ENCODE assay signal across 1 cellular context in the genomic region with DNA sequence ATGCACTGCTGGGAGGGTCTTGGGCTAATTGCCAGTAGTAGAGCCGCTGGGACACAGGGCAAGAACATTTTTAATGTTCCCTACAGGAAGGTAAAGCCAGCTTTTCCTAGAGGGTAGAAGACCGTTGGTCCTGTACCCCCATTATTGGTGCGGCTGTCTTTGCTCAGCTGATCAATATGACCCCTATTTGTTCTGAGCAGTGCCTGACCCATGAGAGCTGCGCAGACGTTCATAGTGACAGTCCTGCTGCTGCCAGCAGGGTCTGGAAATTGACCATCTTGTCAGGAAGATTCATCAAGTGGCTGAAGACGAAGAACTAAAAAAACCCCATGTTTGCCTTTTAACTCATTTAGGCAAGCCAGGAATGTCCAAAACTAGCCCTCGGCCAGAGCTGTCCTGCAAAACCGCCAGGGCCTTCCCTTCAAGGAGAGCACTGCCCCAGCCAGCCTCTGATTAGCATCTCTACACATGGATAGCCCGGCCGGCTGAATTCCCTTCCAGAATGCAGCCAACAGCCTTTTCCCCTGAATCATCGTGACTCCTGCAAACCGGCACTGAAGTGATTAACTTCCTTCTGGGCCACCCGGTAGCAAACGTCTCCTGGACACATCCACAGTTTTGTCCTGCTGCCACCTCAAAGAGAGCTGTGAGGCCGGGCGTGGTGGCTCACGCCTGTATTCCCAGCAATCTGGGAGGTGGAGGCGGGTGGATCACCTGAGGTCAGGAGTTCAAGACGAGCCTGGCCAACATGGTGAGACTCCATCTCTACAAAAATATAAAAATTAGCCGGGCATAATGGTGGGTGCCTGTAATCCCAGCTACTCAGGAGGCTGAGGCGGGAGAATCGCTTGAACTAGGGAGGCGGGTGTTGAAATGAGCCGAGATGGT.
TF ChIP-seq lines count a peak whose summit lies in the region.

No MANE protein-coding gene starts in this region.

TF ChIP-seq in K562, 482 proteins besides CTCF, POLR2A, EP300 and RAD21 (continued from another document):
- TF ChIP-seq, protein P1, sequence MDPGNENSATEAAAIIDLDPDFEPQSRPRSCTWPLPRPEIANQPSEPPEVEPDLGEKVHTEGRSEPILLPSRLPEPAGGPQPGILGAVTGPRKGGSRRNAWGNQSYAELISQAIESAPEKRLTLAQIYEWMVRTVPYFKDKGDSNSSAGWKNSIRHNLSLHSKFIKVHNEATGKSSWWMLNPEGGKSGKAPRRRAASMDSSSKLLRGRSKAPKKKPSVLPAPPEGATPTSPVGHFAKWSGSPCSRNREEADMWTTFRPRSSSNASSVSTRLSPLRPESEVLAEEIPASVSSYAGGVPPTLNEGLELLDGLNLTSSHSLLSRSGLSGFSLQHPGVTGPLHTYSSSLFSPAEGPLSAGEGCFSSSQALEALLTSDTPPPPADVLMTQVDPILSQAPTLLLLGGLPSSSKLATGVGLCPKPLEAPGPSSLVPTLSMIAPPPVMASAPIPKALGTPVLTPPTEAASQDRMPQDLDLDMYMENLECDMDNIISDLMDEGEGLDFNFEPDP (CRISPR knock-in tag; IDR thresholded peaks at IDR 0.05) = no peak
